20 cellular contexts compared by ENCODE assay signal in the genomic region with DNA sequence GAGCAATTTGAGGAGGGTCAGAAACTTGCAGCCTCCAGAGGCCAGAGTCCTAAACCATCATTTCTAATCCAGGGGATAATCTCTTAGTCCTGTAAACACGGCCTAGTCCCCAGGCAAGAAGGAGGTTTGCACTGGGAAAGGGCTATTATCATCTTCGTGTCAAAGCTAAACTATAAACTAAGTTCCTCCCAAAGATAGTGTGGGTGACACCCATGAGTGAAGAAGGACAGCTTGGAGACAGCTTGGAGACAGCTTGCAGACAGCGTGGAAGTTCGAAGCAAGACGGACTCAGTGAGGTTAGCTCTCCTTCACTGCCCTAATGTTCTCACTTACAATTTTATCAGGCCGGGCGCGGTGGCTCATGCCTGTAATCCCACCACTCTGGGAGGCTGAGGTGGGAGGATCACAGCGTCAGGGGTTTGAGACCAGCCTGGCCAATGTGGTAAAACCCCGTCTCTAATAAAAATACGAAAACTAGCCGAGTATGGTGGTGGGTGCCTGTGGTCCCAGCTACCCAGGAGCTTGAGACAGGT. TPM values are rescaled to one million over a fixed set of nuclear protein-coding genes. Genes with fewer than 3 reads are reported as not detected.
A peak's percentile ranks its signal among the peaks of the same experiment; 100 is the strongest.
DNase-seq lines count a peak whose midpoint lies in the region; ATAC-seq, FAIRE-seq and TF ChIP-seq lines count a peak whose summit lies in the region.
"Had no signal": no experiment of that assay in that cellular context is flagged by ENCODE, and none has a peak within 500 bp of the region (broad histone marks: within the 10 kb centered on the region; RNA-seq: fewer than 3 reads in every experiment).

No MANE protein-coding gene starts in this region.

- ATAC-seq in GM12878: peak; percentile 22; the same call in 2 of the 3 replicates
- ATAC-seq in right lobe of liver: peak in 3 of 4 donors; percentile 1 to 5 (median 2)
- ATAC-seq in HG02623 (IDR thresholded peaks at IDR 0.05; ENCODE audit: unreplicated experiment): no peak
- ATAC-seq: activated CD4-positive, CD25-positive, alpha-beta regulatory T cell treated with anti-CD3 and anti-CD28 coated beads, Interleukin-2, amount 50 U/mL, for 24 hours had no signal

- H3K4me3 ChIP-seq in GM12878 (no peak overlapping the region), right lobe of liver (peak overlapping the region in 1 of 3 donors; percentile 31)
- H3K4me3 ChIP-seq: transverse colon had no signal

- H3K9me3 Mint-ChIP-seq in type B pancreatic cell: no peaks in the 10 kb centered on the region

- H3K27ac Mint-ChIP-seq in type B pancreatic cell: peak overlapping the region; percentile 97
- H3K27ac Mint-ChIP-seq: activated naive CD8-positive, alpha-beta T cell had no signal

- BruUV-seq in GM12878 (replicated peaks; lab: Mats Ljungman, UMichigan): no TSS peak

- no peak overlapping the region for H3K27ac ChIP-seq in GM12878 (ENCODE audit: control insufficient read depth, insufficient read depth)
- H3K27ac ChIP-seq in right lobe of liver: peak overlapping the region; percentile 34 to 91 (median 84)
- H3K27ac ChIP-seq: KMS-11, transverse colon had no signal

- no peaks in the 10 kb centered on the region for H4K20me1 ChIP-seq in GM12878 (ENCODE audit: control insufficient read depth, insufficient read depth)

- peak; percentile 36 for DNase-seq in activated effector memory CD4-positive, alpha-beta T cell treated with anti-CD3 and anti-CD28 coated beads, Interleukin-2, amount 50 U/mL, for 16 hours
- no peak for DNase-seq in activated effector memory CD4-positive, alpha-beta T cell treated with Interleukin-2 at 50 U/mL for 16 hours
- DNase-seq in GM12878 (ENCODE audit: low read depth, low spot score): no peak
- peak in 1 of 3 donors; percentile 37 for DNase-seq in right lobe of liver
- DNase-seq in type B pancreatic cell (ENCODE audit: extremely low spot score, unreplicated experiment): peak; percentile 40
- DNase-seq in NCI-H2081 (lab: John Stamatoyannopoulos, UW): no peak
- DNase-seq in GM10266 (ENCODE audit: extremely low spot score): no peak
- DNase-seq: cerebellar nuclear complex; COR-L47; GDM1; NCI-H146; OCI-M1; stimulated activated CD4-positive, alpha-beta T cell treated with anti-CD3 and anti-CD28 coated beads, Interleukin-4, amount 100 ng/mL, for 4 hours; SW 1271; transverse colon had no signal

- WGBS in GM12878 (ENCODE audit: insufficient coverage, insufficient replicate concordance, low lambda C conversion rate, missing lambda C conversion rate): 72% methylated on average over 12 of the region's 12 CpGs
- 36% methylated on average over 7 of the region's 12 CpGs for whole genome bisulfite sequencing in right lobe of liver (ENCODE audit: insufficient coverage, low coverage, low lambda C conversion rate, missing lambda C conversion rate)

- no peak overlapping the region for H3K4me2 ChIP-seq in GM12878 (ENCODE audit: control insufficient read depth, insufficient read depth)
- H3K4me2 ChIP-seq: KMS-11 had no signal

- SMC1A ChIA-PET in GM12878 (lab: Charles Lee; ENCODE audit: uncharacterized antibody, unreplicated experiment): no interaction called here

- no peaks in the 10 kb centered on the region for H3K27me3 ChIP-seq in GM12878 (replicated peaks in 1 of 2; ENCODE audit: control insufficient read depth in 2 of 2, insufficient read depth in 2 of 2, low read length in 1 of 2)
- no peaks in the 10 kb centered on the region for H3K27me3 ChIP-seq in right lobe of liver

- in situ Hi-C loops in GM12878 (cut with MboI): no loop called here

- FAIRE-seq in GM12878 (lab: Jason Lieb, UNC): no peak
- FAIRE-seq: A204.1 had no signal

- H3K36me3 ChIP-seq in GM12878 (ENCODE audit: control insufficient read depth in 2 of 2, insufficient read depth in 2 of 2, low read length in 1 of 2): no peaks in the 10 kb centered on the region
- H3K36me3 ChIP-seq in right lobe of liver: no peaks in the 10 kb centered on the region
- H3K36me3 ChIP-seq: transverse colon had no signal

- H3K4me1 Mint-ChIP-seq in type B pancreatic cell (ENCODE audit: unreplicated experiment): peaks cover 18% of the 10 kb centered on the region

- intact Hi-C loops in GM12878 (cut with micrococcal nuclease; ENCODE audit: unreplicated experiment): no loop called here
- intact Hi-C loops in right lobe of liver (cut with DNase I): no loop called here

- CTCF ChIA-PET in GM12878 (lab: Yijun Ruan, JAX): no interaction called here

- no peaks in the 10 kb centered on the region for H3K79me2 ChIP-seq in GM12878 (ENCODE audit: control insufficient read depth, insufficient read depth, low read length)

- H3K9ac ChIP-seq in GM12878 (ENCODE audit: control insufficient read depth, insufficient read depth, low read length): no peak overlapping the region
- H3K9ac ChIP-seq: KMS-11 had no signal

- H3K4me1 ChIP-seq in GM12878 (ENCODE audit: control insufficient read depth, insufficient read depth, low read length) (no peaks in the 10 kb centered on the region), right lobe of liver (peaks cover 0 to 38% (median 14%) of the 10 kb centered on the region in 4 donors)

- RAD21 ChIA-PET in GM12878 (lab: Charles Lee; ENCODE audit: unreplicated experiment): no interaction called here

- peak overlapping the region; percentile 81 for H3K4me3 Mint-ChIP-seq in type B pancreatic cell
- H3K4me3 Mint-ChIP-seq: activated naive CD8-positive, alpha-beta T cell had no signal

- no peak for TF ChIP-seq CTCF in GM12878 (IDR thresholded peaks at IDR 0.05 in 2 of 3, conservative IDR thresholded peaks at IDR 0.05 in 1 of 3; ENCODE audit: control insufficient read depth in 2 of 3, extremely low read depth in 1 of 3, insufficient read depth in 1 of 3, low read depth in 3 of 3, low read length in 3 of 3)
- no peak for TF ChIP-seq CTCF in right lobe of liver (IDR thresholded peaks at IDR 0.05)
- no peak for TF ChIP-seq CTCF in type B pancreatic cell (conservative IDR thresholded peaks at IDR 0.05)
- no peak for TF ChIP-seq CTCF in GM10266 (IDR thresholded peaks at IDR 0.05; ENCODE audit: control insufficient read depth, insufficient read depth, low read depth, missing control alignments)

- no peak for TF ChIP-seq RAD21 in GM12878 (IDR thresholded peaks at IDR 0.05; ENCODE audit: insufficient read depth, low read depth, low read length)

- TF ChIP-seq POLR2A in GM12878 (IDR thresholded peaks at IDR 0.05; ENCODE audit: low read depth, low read length) (no peak), right lobe of liver (IDR thresholded peaks at IDR 0.05) (no peak)

- H3K36me3 Mint-ChIP-seq in type B pancreatic cell: no peaks in the 10 kb centered on the region
- H3K36me3 Mint-ChIP-seq: activated naive CD8-positive, alpha-beta T cell had no signal

- POLR2A ChIA-PET in GM12878 (lab: Charles Lee): no interaction called here

- H3K9me3 ChIP-seq in GM12878 (replicated peaks; ENCODE audit: control insufficient read depth, insufficient read depth, low read length): no peaks in the 10 kb centered on the region
- H3K9me3 ChIP-seq in right lobe of liver: no peaks in the 10 kb centered on the region
- H3K9me3 ChIP-seq: transverse colon had no signal

- TF ChIP-seq EP300 in GM12878 (IDR thresholded peaks at IDR 0.05; ENCODE audit: borderline replicate concordance in 1 of 2, control insufficient read depth in 1 of 2, low read depth in 2 of 2, low read length in 2 of 2): no peak

- no peaks in the 10 kb centered on the region for H3K27me3 Mint-ChIP-seq in type B pancreatic cell
- H3K27me3 Mint-ChIP-seq: activated naive CD8-positive, alpha-beta T cell had no signal

- no peak overlapping the region for H2AFZ ChIP-seq in GM12878 (ENCODE audit: control insufficient read depth, low read depth, low read length)

TF ChIP-seq in GM12878, 131 proteins besides CTCF, POLR2A, EP300 and RAD21 (continues in another document):
- no peak for TF ChIP-seq NFXL1 (IDR thresholded peaks at IDR 0.05; ENCODE audit: borderline replicate concordance)

RNA-seq across cellular contexts. Expression of gene PLCXD1, which starts 19.3 kb away (rescaled TPM):
- 66.9 and 72.5 TPM in 2 replicates for total RNA-seq in GM12878 (2013; cell fraction: nucleolus; rRNA removed)
- total RNA-seq in GM12878 (2014; rRNA removed) (23.6 and 28.8 TPM in 2 replicates), GM12878 (2014; rRNA removed; fragmentation: Illumina TruSeq; extraction: Trizol) (12.2 and 14.8 TPM in 2 replicates), GM12878 (2021) (27.5 and 28.6 TPM in 2 replicates), right lobe of liver (10 to 100 TPM in 1 of 6 experiments, 1 to 10 TPM in 5; 3.4 to 11.2 (median 5.1) TPM), type B pancreatic cell (ENCODE audit: low replicate concordance) (47.5 and 54.8 TPM in 2 replicates)
- polyA plus RNA-seq in GM12878 (2011; ENCODE audit: low read depth): 16.7 TPM
- polyA plus RNA-seq in GM12878 (2011; rRNA removed) (24.7 and 49.7 TPM in 2 replicates), GM12878 (2014; fragmentation: Illumina TruSeq; extraction: Trizol) (12.5 and 21.2 TPM in 2 replicates), GM12878 (2014; fragmentation: Nextera tagmentation; extraction: Ambion mirVana) (1 to 10 TPM; 2.4 to 3.4 TPM), GM12878 (2014; rRNA removed) (49.7 and 49.8 TPM in 2 replicates), GM12878 (2016; fragmentation: Nextera tagmentation; extraction: Ambion mirVana) (10 to 100 TPM; 11.2 to 11.6 TPM)
- polyA plus RNA-seq in GM12878 (2011; cell fraction: cytosol; rRNA removed): 65.3 and 73.9 TPM in 2 replicates
- 128 and 175 TPM in 2 replicates for polyA plus RNA-seq in GM12878 (2011; cell fraction: nucleus; rRNA removed)
- 28.7 and 35.2 TPM in 2 replicates for polyA plus RNA-seq in GM12878 (2012)
- 46.4 and 79.6 TPM in 2 replicates for polyA minus RNA-seq in GM12878 (2011; rRNA and poly(A)+ RNA removed)
- polyA minus RNA-seq in GM12878 (2011; cell fraction: cytosol; rRNA and poly(A)+ RNA removed): 37.4 and 40.9 TPM in 2 replicates
- 21.3 and 30.1 TPM in 2 replicates for polyA minus RNA-seq in GM12878 (2011; cell fraction: nucleus; rRNA and poly(A)+ RNA removed)

RNA-seq across cellular contexts. Expression of gene GTPBP6, which starts 56.7 kb away (rescaled TPM):
- 16.9 and 20.4 TPM in 2 replicates for total RNA-seq in GM12878 (2013; cell fraction: nucleolus; rRNA removed)
- 42.7 and 49.1 TPM in 2 replicates for total RNA-seq in GM12878 (2014; rRNA removed)
- total RNA-seq in GM12878 (2014; rRNA removed; fragmentation: Illumina TruSeq; extraction: Trizol): 11.6 and 14.7 TPM in 2 replicates
- 65.9 and 71.0 TPM in 2 replicates for total RNA-seq in GM12878 (2021)
- 15.0 TPM for polyA plus RNA-seq in GM12878 (2011; ENCODE audit: low read depth)
- polyA plus RNA-seq in GM12878 (2011; rRNA removed): 10.6 and 27.5 TPM in 2 replicates
- polyA plus RNA-seq in GM12878 (2011; cell fraction: cytosol; rRNA removed): 37.2 and 59.1 TPM in 2 replicates
- 60.0 and 78.8 TPM in 2 replicates for polyA plus RNA-seq in GM12878 (2011; cell fraction: nucleus; rRNA removed)
- 40.8 and 42.6 TPM in 2 replicates for polyA plus RNA-seq in GM12878 (2012)
- polyA plus RNA-seq in GM12878 (2014; fragmentation: Illumina TruSeq; extraction: Trizol): 4.8 and 8.6 TPM in 2 replicates
- polyA plus RNA-seq in GM12878 (2014; fragmentation: Nextera tagmentation; extraction: Ambion mirVana): 1 to 10 TPM in 1 of 2 experiments, under 1 TPM in 1; 0.31 to 1.9 TPM
- polyA plus RNA-seq in GM12878 (2014; rRNA removed): 48.2 and 55.5 TPM in 2 replicates
- polyA plus RNA-seq in GM12878 (2016; fragmentation: Nextera tagmentation; extraction: Ambion mirVana): 10 to 100 TPM in 1 of 2 experiments, 1 to 10 TPM in 1; 8.5 to 46.1 TPM
- polyA minus RNA-seq in GM12878 (2011; rRNA and poly(A)+ RNA removed): 20.8 and 31.1 TPM in 2 replicates
- 14.2 and 16.7 TPM in 2 replicates for polyA minus RNA-seq in GM12878 (2011; cell fraction: cytosol; rRNA and poly(A)+ RNA removed)
- 8.3 and 17.0 TPM in 2 replicates for polyA minus RNA-seq in GM12878 (2011; cell fraction: nucleus; rRNA and poly(A)+ RNA removed)
- 10 to 100 TPM; 20.9 to 32.8 (median 23.2) TPM for total RNA-seq in right lobe of liver
- total RNA-seq in type B pancreatic cell (ENCODE audit: low replicate concordance): 45.7 and 53.5 TPM in 2 replicates

Comparison
In these comparisons a context has a peak if more than half of its experiments do, and no peak if none do; other contexts are left out.
1. DNase-seq: peak in activated effector memory CD4-positive, alpha-beta T cell treated with anti-CD3 and anti-CD28 coated beads, Interleukin-2, amount 50 U/mL, for 16 hours (single experiment) and type B pancreatic cell (single experiment); none in activated effector memory CD4-positive, alpha-beta T cell treated with Interleukin-2 at 50 U/mL for 16 hours (single experiment), GM12878 (single experiment), NCI-H2081 (0 of 2) and GM10266 (single experiment).